8 cellular contexts compared by ENCODE assay signal in genomic region chr5:151659001-151659754, GRCh38. TPM values are rescaled to one million over a fixed set of nuclear protein-coding genes. Genes with fewer than 3 reads are reported as not detected.
DNase-seq lines count a peak whose midpoint lies in the region; ATAC-seq and TF ChIP-seq lines count a peak whose summit lies in the region.

No MANE protein-coding gene starts in this region.

- H3K9ac ChIP-seq in DND-41 (ENCODE audit: low read depth, low read length), result no peak overlapping the region

- no peaks in the 10 kb centered on the region for H3K9me3 ChIP-seq in DND-41 (ENCODE audit: insufficient read depth, low read length, severe bottlenecking)
- no peaks in the 10 kb centered on the region for H3K9me3 ChIP-seq in Peyer's patch
- no peaks in the 10 kb centered on the region for H3K9me3 ChIP-seq in stomach

- no peaks in the 10 kb centered on the region for H3K4me1 ChIP-seq in DND-41 (ENCODE audit: insufficient read depth, low read length)
- peaks cover 0 to 6% (median 3%) of the 10 kb centered on the region in 4 donors for H3K4me1 ChIP-seq in Peyer's patch
- peaks cover 2 to 22% (median 8%) of the 10 kb centered on the region in 4 donors for H3K4me1 ChIP-seq in stomach

- ATAC-seq in DND-41 (ENCODE audit: insufficient read depth, low read depth) (peak; percentile 99), GM21576 (IDR thresholded peaks at IDR 0.05; ENCODE audit: unreplicated experiment) (peak; percentile 56)

- no peaks in the 10 kb centered on the region for H3K27me3 Mint-ChIP-seq in neural crest cell (ENCODE audit: low read depth)

- 23 to 30% (median 28%) methylated on average over 9 to 10 of the region's 10 CpGs for WGBS in stomach, 5 donors

- H3K27ac ChIP-seq in DND-41 (ENCODE audit: low read length) (no peak overlapping the region), Peyer's patch (no peak overlapping the region), stomach (peak overlapping the region in 1 of 5 donors; percentile 15)

- no peak overlapping the region for H3K27ac Mint-ChIP-seq in neural crest cell (ENCODE audit: unreplicated experiment)

- no peak overlapping the region for H3K4me2 ChIP-seq in DND-41 (ENCODE audit: insufficient read depth, low read length)

- H3K4me3 ChIP-seq in DND-41 (ENCODE audit: low read depth in 1 of 2, low read length in 2 of 2) (no peak overlapping the region), Peyer's patch (no peak overlapping the region), fibroblast of pulmonary artery (replicated peaks; ENCODE audit: low read depth, low read length) (no peak overlapping the region), stomach (no peak overlapping the region)
- no peak overlapping the region for H3K4me3 ChIP-seq in Jurkat, Clone E6-1 (ENCODE audit: low read length)

- no peaks in the 10 kb centered on the region for H3K79me2 ChIP-seq in DND-41 (ENCODE audit: insufficient read depth, low read length)

- H3K36me3 ChIP-seq in DND-41 (ENCODE audit: insufficient read depth, low read length), result no peaks in the 10 kb centered on the region
- H3K36me3 ChIP-seq in Peyer's patch, result no peaks in the 10 kb centered on the region
- H3K36me3 ChIP-seq in stomach, result peaks cover 0 to 25% (median 13%) of the 10 kb centered on the region in 4 donors

- peaks cover 13% of the 10 kb centered on the region for H3K4me1 Mint-ChIP-seq in neural crest cell

- no peak for TF ChIP-seq EP300 in stomach (IDR thresholded peaks at IDR 0.05)

- H4K20me1 ChIP-seq in DND-41 (ENCODE audit: insufficient read depth, low read length), result no peaks in the 10 kb centered on the region

- peaks cover 14% of the 10 kb centered on the region for H3K27me3 ChIP-seq in DND-41 (ENCODE audit: insufficient read depth, low read length, poor library complexity)
- H3K27me3 ChIP-seq in Peyer's patch, result no peaks in the 10 kb centered on the region
- H3K27me3 ChIP-seq in stomach, result no peaks in the 10 kb centered on the region

- no peak overlapping the region for H3K4me3 Mint-ChIP-seq in neural crest cell

- H3K36me3 Mint-ChIP-seq in neural crest cell (ENCODE audit: low read depth), result peaks cover 3% of the 10 kb centered on the region

- no peaks in the 10 kb centered on the region for H3K9me3 Mint-ChIP-seq in neural crest cell

- TF ChIP-seq POLR2A in Peyer's patch (IDR thresholded peaks at IDR 0.05) (peak in 1 of 2 donors; percentile 19), stomach (IDR thresholded peaks at IDR 0.05) (no peak)

- peak; percentile 87 for TF ChIP-seq CTCF in DND-41 (IDR thresholded peaks at IDR 0.05; ENCODE audit: borderline replicate concordance, extremely low read depth, low read length, poor library complexity, severe bottlenecking)
- TF ChIP-seq CTCF in Peyer's patch (IDR thresholded peaks at IDR 0.05), result peak; percentile 15 to 87 (median 80)
- peak; percentile 83 for TF ChIP-seq CTCF in fibroblast of pulmonary artery (IDR thresholded peaks at IDR 0.05; ENCODE audit: low read length, missing control alignments)
- peak; percentile 94 for TF ChIP-seq CTCF in neural crest cell (conservative IDR thresholded peaks at IDR 0.05)
- peak in 6 of 7 experiments; percentile 22 to 84 (median 68) for TF ChIP-seq CTCF in stomach (IDR thresholded peaks at IDR 0.05)

- intact Hi-C loops in stomach (cut with DNase I; ENCODE audit: low total_unique reads), result loop anchor here (5.0 kb wide), 1 partner anchor 83 kb away; no protein-coding TSS in a partner anchor

- DNase-seq in DND-41 (peak; percentile 78), Peyer's patch (peak; percentile 46 to 88 (median 86)), fibroblast of pulmonary artery (ENCODE audit: low read depth) (peak; percentile 84), neural crest cell (ENCODE audit: low read depth, low spot score) (peak; percentile 91), stomach (peak; percentile 73)
- peak; percentile 44 for DNase-seq in Jurkat, Clone E6-1 (ENCODE audit: low read depth, low spot score)
- peak; percentile 79 to 89 for DNase-seq in activated T-cell treated with anti-CD3 and anti-CD28 coated beads, Interleukin-2, amount 50 U/mL, for 48 hours

- H2AFZ ChIP-seq in DND-41 (ENCODE audit: low read depth, low read length), result no peak overlapping the region

RNA-seq across cellular contexts. Expression of gene SPARC, which starts 27.5 kb away (rescaled TPM):
- polyA plus RNA-seq in Jurkat, Clone E6-1 (2012; ENCODE audit: insufficient read depth, insufficient read length), result 12.2 TPM
- 100 to 1,000 TPM in 1 of 4 donors, 10 to 100 TPM in 3; 47.6 to 177 (median 68.6) TPM for total RNA-seq in Peyer's patch
- total RNA-seq in neural crest cell, result 422 and 435 TPM in 2 replicates
- total RNA-seq in stomach, result 1,000 to 10,000 TPM in 1 of 5 donors, 100 to 1,000 TPM in 3, 10 to 100 TPM in 1; 36.2 to 1,348 (median 170) TPM
- 10 to 100 TPM; 80.9 to 87.7 (median 86.7) TPM for polyA plus RNA-seq in stomach
